ENCODE assay signal across 2 cellular contexts in the genomic region with DNA sequence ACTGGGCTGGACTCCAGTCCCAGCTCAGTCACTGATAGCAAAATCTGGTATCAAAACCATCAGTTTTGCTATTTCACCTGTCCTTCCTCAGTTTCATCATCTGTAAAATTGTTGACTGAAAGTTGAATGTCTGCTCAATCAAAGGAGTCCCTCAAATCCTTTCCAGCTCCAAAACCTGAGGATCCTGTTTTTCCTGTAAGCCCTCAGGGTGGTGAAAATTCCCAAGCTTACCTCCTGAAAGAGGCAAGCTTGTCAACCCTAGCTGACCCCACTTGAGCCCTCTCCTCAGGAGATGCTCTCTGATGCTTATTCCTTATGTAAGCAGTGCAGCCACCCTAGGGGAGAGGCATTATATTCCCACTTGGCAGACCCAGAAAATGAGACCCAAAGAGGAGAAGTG.
TF ChIP-seq lines count a peak whose summit lies in the region.

No MANE protein-coding gene starts in this region.

TF ChIP-seq in GM23338, 12 proteins besides CTCF, POLR2A, EP300 and RAD21 (continued from another document):
- TF ChIP-seq ZNF114 (CRISPR knock-in tag; IDR thresholded peaks at IDR 0.05) (no peak), EZH2phosphoT487 (IDR thresholded peaks at IDR 0.05; ENCODE audit: unreplicated experiment) (no peak), POLR2AphosphoS5 (IDR thresholded peaks at IDR 0.05; ENCODE audit: low read depth) (no peak), JUNB (IDR thresholded peaks at IDR 0.05; ENCODE audit: unreplicated experiment) (no peak), EZH2 (IDR thresholded peaks at IDR 0.05; ENCODE audit: low read depth, unreplicated experiment) (no peak)
- TF ChIP-seq, protein P1, sequence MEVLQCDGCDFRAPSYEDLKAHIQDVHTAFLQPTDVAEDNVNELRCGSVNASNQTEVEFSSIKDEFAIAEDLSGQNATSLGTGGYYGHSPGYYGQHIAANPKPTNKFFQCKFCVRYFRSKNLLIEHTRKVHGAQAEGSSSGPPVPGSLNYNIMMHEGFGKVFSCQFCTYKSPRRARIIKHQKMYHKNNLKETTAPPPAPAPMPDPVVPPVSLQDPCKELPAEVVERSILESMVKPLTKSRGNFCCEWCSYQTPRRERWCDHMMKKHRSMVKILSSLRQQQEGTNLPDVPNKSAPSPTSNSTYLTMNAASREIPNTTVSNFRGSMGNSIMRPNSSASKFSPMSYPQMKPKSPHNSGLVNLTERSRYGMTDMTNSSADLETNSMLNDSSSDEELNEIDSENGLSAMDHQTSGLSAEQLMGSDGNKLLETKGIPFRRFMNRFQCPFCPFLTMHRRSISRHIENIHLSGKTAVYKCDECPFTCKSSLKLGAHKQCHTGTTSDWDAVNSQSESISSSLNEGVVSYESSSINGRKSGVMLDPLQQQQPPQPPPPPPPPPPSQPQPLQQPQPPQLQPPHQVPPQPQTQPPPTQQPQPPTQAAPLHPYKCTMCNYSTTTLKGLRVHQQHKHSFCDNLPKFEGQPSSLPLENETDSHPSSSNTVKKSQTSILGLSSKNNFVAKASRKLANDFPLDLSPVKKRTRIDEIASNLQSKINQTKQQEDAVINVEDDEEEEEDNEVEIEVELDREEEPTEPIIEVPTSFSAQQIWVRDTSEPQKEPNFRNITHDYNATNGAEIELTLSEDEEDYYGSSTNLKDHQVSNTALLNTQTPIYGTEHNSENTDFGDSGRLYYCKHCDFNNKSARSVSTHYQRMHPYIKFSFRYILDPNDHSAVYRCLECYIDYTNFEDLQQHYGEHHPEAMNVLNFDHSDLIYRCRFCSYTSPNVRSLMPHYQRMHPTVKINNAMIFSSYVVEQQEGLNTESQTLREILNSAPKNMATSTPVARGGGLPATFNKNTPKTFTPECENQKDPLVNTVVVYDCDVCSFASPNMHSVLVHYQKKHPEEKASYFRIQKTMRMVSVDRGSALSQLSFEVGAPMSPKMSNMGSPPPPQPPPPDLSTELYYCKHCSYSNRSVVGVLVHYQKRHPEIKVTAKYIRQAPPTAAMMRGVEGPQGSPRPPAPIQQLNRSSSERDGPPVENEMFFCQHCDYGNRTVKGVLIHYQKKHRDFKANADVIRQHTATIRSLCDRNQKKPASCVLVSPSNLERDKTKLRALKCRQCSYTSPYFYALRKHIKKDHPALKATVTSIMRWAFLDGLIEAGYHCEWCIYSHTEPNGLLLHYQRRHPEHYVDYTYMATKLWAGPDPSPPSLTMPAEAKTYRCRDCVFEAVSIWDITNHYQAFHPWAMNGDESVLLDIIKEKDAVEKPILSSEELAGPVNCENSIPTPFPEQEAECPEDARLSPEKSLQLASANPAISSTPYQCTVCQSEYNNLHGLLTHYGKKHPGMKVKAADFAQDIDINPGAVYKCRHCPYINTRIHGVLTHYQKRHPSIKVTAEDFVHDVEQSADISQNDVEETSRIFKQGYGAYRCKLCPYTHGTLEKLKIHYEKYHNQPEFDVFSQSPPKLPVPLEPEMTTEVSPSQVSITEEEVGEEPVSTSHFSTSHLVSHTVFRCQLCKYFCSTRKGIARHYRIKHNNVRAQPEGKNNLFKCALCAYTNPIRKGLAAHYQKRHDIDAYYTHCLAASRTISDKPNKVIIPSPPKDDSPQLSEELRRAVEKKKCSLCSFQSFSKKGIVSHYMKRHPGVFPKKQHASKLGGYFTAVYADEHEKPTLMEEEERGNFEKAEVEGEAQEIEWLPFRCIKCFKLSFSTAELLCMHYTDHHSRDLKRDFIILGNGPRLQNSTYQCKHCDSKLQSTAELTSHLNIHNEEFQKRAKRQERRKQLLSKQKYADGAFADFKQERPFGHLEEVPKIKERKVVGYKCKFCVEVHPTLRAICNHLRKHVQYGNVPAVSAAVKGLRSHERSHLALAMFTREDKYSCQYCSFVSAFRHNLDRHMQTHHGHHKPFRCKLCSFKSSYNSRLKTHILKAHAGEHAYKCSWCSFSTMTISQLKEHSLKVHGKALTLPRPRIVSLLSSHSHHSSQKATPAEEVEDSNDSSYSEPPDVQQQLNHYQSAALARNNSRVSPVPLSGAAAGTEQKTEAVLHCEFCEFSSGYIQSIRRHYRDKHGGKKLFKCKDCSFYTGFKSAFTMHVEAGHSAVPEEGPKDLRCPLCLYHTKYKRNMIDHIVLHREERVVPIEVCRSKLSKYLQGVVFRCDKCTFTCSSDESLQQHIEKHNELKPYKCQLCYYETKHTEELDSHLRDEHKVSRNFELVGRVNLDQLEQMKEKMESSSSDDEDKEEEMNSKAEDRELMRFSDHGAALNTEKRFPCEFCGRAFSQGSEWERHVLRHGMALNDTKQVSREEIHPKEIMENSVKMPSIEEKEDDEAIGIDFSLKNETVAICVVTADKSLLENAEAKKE (CRISPR knock-in tag; IDR thresholded peaks at IDR 0.05) = no peak; the same call in 1 of the 2 replicates
- TF ChIP-seq, protein P2, sequence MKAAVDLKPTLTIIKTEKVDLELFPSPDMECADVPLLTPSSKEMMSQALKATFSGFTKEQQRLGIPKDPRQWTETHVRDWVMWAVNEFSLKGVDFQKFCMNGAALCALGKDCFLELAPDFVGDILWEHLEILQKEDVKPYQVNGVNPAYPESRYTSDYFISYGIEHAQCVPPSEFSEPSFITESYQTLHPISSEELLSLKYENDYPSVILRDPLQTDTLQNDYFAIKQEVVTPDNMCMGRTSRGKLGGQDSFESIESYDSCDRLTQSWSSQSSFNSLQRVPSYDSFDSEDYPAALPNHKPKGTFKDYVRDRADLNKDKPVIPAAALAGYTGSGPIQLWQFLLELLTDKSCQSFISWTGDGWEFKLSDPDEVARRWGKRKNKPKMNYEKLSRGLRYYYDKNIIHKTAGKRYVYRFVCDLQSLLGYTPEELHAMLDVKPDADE (IDR thresholded peaks at IDR 0.05) = no peak
- TF ChIP-seq, protein P3, sequence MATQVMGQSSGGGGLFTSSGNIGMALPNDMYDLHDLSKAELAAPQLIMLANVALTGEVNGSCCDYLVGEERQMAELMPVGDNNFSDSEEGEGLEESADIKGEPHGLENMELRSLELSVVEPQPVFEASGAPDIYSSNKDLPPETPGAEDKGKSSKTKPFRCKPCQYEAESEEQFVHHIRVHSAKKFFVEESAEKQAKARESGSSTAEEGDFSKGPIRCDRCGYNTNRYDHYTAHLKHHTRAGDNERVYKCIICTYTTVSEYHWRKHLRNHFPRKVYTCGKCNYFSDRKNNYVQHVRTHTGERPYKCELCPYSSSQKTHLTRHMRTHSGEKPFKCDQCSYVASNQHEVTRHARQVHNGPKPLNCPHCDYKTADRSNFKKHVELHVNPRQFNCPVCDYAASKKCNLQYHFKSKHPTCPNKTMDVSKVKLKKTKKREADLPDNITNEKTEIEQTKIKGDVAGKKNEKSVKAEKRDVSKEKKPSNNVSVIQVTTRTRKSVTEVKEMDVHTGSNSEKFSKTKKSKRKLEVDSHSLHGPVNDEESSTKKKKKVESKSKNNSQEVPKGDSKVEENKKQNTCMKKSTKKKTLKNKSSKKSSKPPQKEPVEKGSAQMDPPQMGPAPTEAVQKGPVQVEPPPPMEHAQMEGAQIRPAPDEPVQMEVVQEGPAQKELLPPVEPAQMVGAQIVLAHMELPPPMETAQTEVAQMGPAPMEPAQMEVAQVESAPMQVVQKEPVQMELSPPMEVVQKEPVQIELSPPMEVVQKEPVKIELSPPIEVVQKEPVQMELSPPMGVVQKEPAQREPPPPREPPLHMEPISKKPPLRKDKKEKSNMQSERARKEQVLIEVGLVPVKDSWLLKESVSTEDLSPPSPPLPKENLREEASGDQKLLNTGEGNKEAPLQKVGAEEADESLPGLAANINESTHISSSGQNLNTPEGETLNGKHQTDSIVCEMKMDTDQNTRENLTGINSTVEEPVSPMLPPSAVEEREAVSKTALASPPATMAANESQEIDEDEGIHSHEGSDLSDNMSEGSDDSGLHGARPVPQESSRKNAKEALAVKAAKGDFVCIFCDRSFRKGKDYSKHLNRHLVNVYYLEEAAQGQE (IDR thresholded peaks at IDR 0.05; ENCODE audit: unreplicated experiment) = no peak

TF ChIP-seq in IMR-90, 13 proteins besides CTCF, POLR2A, EP300 and RAD21:
- TF ChIP-seq, protein P4, sequence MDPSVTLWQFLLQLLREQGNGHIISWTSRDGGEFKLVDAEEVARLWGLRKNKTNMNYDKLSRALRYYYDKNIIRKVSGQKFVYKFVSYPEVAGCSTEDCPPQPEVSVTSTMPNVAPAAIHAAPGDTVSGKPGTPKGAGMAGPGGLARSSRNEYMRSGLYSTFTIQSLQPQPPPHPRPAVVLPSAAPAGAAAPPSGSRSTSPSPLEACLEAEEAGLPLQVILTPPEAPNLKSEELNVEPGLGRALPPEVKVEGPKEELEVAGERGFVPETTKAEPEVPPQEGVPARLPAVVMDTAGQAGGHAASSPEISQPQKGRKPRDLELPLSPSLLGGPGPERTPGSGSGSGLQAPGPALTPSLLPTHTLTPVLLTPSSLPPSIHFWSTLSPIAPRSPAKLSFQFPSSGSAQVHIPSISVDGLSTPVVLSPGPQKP (IDR thresholded peaks at IDR 0.05; ENCODE audit: borderline replicate concordance, low read depth, low read length) = no peak
- no peak for TF ChIP-seq FOS (IDR thresholded peaks at IDR 0.05; ENCODE audit: low read depth, low read length)
- no peak for TF ChIP-seq CEBPB (IDR thresholded peaks at IDR 0.05; ENCODE audit: low read depth, low read length)
- TF ChIP-seq BHLHE40 (IDR thresholded peaks at IDR 0.05; ENCODE audit: low read depth, low read length) = no peak
- TF ChIP-seq NFE2L2 (IDR thresholded peaks at IDR 0.05; ENCODE audit: low read depth, low read length) = no peak
- no peak for TF ChIP-seq MAFK (IDR thresholded peaks at IDR 0.05; ENCODE audit: low read depth, low read length)
- no peak for TF ChIP-seq RFX5 (IDR thresholded peaks at IDR 0.05; ENCODE audit: low read depth, low read length)
- TF ChIP-seq, protein P5, sequence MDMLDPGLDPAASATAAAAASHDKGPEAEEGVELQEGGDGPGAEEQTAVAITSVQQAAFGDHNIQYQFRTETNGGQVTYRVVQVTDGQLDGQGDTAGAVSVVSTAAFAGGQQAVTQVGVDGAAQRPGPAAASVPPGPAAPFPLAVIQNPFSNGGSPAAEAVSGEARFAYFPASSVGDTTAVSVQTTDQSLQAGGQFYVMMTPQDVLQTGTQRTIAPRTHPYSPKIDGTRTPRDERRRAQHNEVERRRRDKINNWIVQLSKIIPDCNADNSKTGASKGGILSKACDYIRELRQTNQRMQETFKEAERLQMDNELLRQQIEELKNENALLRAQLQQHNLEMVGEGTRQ (IDR thresholded peaks at IDR 0.05; ENCODE audit: low read depth, low read length) = no peak
- no peak for TF ChIP-seq RCOR1 (IDR thresholded peaks at IDR 0.05; ENCODE audit: insufficient replicate concordance, low read length)
- TF ChIP-seq MAZ (IDR thresholded peaks at IDR 0.05; ENCODE audit: borderline replicate concordance, low read depth, low read length) = no peak
- TF ChIP-seq CHD1 (IDR thresholded peaks at IDR 0.05; ENCODE audit: low read depth, low read length) = no peak
- no peak for TF ChIP-seq SMC3 (IDR thresholded peaks at IDR 0.05; ENCODE audit: low read depth, low read length)
- no peak for TF ChIP-seq MXI1 (IDR thresholded peaks at IDR 0.05; ENCODE audit: borderline replicate concordance, low read depth, low read length)
